1 cellular context compared by ENCODE assay signal in the genomic region with DNA sequence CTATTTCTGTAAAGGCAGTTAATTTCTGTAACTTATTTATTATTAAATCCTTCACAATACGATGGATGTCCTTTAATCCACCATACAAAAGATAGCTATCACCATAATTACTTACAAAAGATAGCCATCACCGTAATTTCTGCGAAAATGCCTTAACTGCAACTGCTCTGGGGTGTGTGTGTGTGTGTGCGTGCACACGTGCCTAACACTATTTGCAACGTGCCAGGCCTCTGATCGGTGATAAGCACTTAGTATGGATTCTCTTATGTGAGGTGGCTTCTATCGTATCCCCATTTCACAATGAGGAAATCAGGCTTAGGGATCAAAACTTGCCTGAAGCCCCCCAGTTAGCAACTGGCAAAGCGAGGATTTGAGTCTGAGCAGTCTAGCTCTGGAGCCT.
TF ChIP-seq lines count a peak whose summit lies in the region.

No MANE protein-coding gene starts in this region.

TF ChIP-seq in SK-N-SH treated with all-trans-retinoic acid at 6 μM for 48 hours, 23 proteins besides CTCF, POLR2A, EP300 and RAD21 (continued from another document):
- TF ChIP-seq, protein P1, sequence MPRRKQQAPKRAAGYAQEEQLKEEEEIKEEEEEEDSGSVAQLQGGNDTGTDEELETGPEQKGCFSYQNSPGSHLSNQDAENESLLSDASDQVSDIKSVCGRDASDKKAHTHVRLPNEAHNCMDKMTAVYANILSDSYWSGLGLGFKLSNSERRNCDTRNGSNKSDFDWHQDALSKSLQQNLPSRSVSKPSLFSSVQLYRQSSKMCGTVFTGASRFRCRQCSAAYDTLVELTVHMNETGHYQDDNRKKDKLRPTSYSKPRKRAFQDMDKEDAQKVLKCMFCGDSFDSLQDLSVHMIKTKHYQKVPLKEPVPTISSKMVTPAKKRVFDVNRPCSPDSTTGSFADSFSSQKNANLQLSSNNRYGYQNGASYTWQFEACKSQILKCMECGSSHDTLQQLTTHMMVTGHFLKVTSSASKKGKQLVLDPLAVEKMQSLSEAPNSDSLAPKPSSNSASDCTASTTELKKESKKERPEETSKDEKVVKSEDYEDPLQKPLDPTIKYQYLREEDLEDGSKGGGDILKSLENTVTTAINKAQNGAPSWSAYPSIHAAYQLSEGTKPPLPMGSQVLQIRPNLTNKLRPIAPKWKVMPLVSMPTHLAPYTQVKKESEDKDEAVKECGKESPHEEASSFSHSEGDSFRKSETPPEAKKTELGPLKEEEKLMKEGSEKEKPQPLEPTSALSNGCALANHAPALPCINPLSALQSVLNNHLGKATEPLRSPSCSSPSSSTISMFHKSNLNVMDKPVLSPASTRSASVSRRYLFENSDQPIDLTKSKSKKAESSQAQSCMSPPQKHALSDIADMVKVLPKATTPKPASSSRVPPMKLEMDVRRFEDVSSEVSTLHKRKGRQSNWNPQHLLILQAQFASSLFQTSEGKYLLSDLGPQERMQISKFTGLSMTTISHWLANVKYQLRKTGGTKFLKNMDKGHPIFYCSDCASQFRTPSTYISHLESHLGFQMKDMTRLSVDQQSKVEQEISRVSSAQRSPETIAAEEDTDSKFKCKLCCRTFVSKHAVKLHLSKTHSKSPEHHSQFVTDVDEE (CRISPR knock-in tag; IDR thresholded peaks at IDR 0.05) = no peak
- TF ChIP-seq, protein P2, sequence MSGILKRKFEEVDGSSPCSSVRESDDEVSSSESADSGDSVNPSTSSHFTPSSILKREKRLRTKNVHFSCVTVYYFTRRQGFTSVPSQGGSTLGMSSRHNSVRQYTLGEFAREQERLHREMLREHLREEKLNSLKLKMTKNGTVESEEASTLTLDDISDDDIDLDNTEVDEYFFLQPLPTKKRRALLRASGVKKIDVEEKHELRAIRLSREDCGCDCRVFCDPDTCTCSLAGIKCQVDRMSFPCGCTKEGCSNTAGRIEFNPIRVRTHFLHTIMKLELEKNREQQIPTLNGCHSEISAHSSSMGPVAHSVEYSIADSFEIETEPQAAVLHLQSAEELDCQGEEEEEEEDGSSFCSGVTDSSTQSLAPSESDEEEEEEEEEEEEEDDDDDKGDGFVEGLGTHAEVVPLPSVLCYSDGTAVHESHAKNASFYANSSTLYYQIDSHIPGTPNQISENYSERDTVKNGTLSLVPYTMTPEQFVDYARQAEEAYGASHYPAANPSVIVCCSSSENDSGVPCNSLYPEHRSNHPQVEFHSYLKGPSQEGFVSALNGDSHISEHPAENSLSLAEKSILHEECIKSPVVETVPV (CRISPR knock-in tag; IDR thresholded peaks at IDR 0.05) = no peak
- TF ChIP-seq RARB (CRISPR knock-in tag; IDR thresholded peaks at IDR 0.05) (no peak), ZFP30 (CRISPR knock-in tag; IDR thresholded peaks at IDR 0.05) (no peak), OSR1 (CRISPR knock-in tag; IDR thresholded peaks at IDR 0.05) (no peak), ZFP3 (CRISPR knock-in tag; IDR thresholded peaks at IDR 0.05) (no peak), PPARA (CRISPR knock-in tag; IDR thresholded peaks at IDR 0.05; ENCODE audit: borderline replicate concordance) (no peak), ARNTL (CRISPR knock-in tag; IDR thresholded peaks at IDR 0.05; ENCODE audit: borderline replicate concordance, low read depth) (no peak), ZC3H10 (CRISPR knock-in tag; IDR thresholded peaks at IDR 0.05) (no peak), ESRRG (CRISPR knock-in tag; IDR thresholded peaks at IDR 0.05) (no peak), TOX (CRISPR knock-in tag; IDR thresholded peaks at IDR 0.05; ENCODE audit: borderline replicate concordance) (no peak), TCF4 (CRISPR knock-in tag; IDR thresholded peaks at IDR 0.05; ENCODE audit: borderline replicate concordance) (no peak), GLIS3 (CRISPR knock-in tag; IDR thresholded peaks at IDR 0.05) (no peak), ISL1 (CRISPR knock-in tag; IDR thresholded peaks at IDR 0.05) (no peak)
- TF ChIP-seq, protein P3, sequence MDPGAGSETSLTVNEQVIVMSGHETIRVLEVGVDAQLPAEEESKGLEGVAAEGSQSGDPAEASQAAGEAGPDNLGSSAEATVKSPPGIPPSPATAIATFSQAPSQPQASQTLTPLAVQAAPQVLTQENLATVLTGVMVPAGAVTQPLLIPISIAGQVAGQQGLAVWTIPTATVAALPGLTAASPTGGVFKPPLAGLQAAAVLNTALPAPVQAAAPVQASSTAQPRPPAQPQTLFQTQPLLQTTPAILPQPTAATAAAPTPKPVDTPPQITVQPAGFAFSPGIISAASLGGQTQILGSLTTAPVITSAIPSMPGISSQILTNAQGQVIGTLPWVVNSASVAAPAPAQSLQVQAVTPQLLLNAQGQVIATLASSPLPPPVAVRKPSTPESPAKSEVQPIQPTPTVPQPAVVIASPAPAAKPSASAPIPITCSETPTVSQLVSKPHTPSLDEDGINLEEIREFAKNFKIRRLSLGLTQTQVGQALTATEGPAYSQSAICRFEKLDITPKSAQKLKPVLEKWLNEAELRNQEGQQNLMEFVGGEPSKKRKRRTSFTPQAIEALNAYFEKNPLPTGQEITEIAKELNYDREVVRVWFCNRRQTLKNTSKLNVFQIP (CRISPR knock-in tag; IDR thresholded peaks at IDR 0.05; ENCODE audit: borderline replicate concordance, low read depth) = no peak
- TF ChIP-seq, protein P4, sequence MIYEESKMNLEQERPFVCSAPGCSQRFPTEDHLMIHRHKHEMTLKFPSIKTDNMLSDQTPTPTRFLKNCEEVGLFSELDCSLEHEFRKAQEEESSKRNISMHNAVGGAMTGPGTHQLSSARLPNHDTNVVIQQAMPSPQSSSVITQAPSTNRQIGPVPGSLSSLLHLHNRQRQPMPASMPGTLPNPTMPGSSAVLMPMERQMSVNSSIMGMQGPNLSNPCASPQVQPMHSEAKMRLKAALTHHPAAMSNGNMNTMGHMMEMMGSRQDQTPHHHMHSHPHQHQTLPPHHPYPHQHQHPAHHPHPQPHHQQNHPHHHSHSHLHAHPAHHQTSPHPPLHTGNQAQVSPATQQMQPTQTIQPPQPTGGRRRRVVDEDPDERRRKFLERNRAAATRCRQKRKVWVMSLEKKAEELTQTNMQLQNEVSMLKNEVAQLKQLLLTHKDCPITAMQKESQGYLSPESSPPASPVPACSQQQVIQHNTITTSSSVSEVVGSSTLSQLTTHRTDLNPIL (CRISPR knock-in tag; IDR thresholded peaks at IDR 0.05; ENCODE audit: low read depth) = no peak
